Comparison of ENCODE assay signal across 32 cellular contexts in the genomic region with DNA sequence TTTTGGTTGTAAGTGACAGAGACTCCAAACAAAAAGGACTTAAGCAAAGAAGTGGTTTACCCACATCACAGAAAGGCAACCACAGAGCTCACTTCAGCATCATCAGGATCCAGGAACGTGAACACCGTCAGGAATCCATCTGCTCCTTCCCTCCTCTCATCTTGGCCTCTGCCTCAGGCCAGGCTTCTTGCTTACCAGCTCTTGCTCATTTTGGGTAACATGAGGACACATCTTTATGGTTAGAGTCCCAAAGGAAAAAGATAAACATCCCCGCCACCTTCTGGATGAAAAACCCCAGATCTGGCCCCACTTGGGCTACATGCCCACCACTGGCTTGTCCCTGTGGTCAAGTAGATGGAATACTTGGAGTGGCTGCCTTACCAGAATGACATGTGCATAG.
"Had no signal": no experiment of that assay in that cellular context is flagged by ENCODE, and none has a peak within 500 bp of the region (broad histone marks: within the 10 kb centered on the region; RNA-seq: fewer than 3 reads in every experiment).

No MANE protein-coding gene starts in this region.

- H3K27ac Mint-ChIP-seq: activated CD4-positive, alpha-beta T cell treated with anti-CD3 and anti-CD28 coated beads, Interleukin-2, amount 10 ng/mL, durations not matched to agents 24 days and 14 days; activated CD8-positive, alpha-beta T cell treated with anti-CD3 and anti-CD28 coated beads for 36 hours; activated naive CD4-positive, alpha-beta T cell treated with anti-CD3 and anti-CD28 coated beads for 36 hours; activated naive CD4-positive, alpha-beta T cell treated with anti-CD3 and anti-CD28 coated beads, Interleukin-2, amount 50 U/mL, for 72 hours; activated T-cell treated with anti-CD3 and anti-CD28 coated beads, Interleukin-2, amount 50 U/mL, for 72 hours; activated T-helper 2 cell treated with anti-CD3 and anti-CD28 coated beads, Interferon-gamma antibody, Interleukin-2, Interleukin-4, amounts not matched to agents 10 μg/mL and 5 μg/mL and 100 μg/mL, durations not matched to agents 14 hours and 24 hours and 36 hours had no signal

- H3K4me3 ChIP-seq: cardiac muscle cell, MG63 had no signal

- H3K9me3 Mint-ChIP-seq: activated CD8-positive, alpha-beta T cell treated with anti-CD3 and anti-CD28 coated beads for 36 hours; activated naive CD4-positive, alpha-beta T cell treated with anti-CD3 and anti-CD28 coated beads for 36 hours; activated T-cell treated with anti-CD3 and anti-CD28 coated beads, Interleukin-2, amount 50 U/mL, for 72 hours; central memory CD8-positive, alpha-beta T cell; T-cell had no signal

- H3K4me1 Mint-ChIP-seq: central memory CD8-positive, alpha-beta T cell had no signal

- H3K27me3 Mint-ChIP-seq: activated CD8-positive, alpha-beta T cell treated with anti-CD3 and anti-CD28 coated beads for 36 hours; T-cell had no signal

- ATAC-seq: activated CD8-positive, alpha-beta T cell treated with anti-CD3 and anti-CD28 coated beads for 36 hours; activated naive CD4-positive, alpha-beta T cell treated with anti-CD3 and anti-CD28 coated beads, Interleukin-2, amount 50 U/mL, for 72 hours; activated T-cell treated with anti-CD3 and anti-CD28 coated beads, Interleukin-2, amount 50 U/mL, for 72 hours; Panc1; SK-N-SH treated with all-trans-retinoic acid at 6 μM for 48 hours; T-cell had no signal

- H3K36me3 Mint-ChIP-seq: T-cell had no signal

- DNase-seq: activated CD4-positive, alpha-beta T cell treated with anti-CD3 and anti-CD28 coated beads, Interleukin-2, amount 10 ng/mL, durations not matched to agents 24 days and 14 days; activated CD4-positive, alpha-beta T cell treated with anti-CD3 and anti-CD28 coated beads, Interleukin-2, amount 50 U/mL, for 4 hours; activated CD8-positive, alpha-beta T cell treated with anti-CD3 and anti-CD28 coated beads for 36 hours; activated gamma-delta T cell treated with Interleukin-2 at 50 U/mL for 16 hours; activated naive CD4-positive, alpha-beta T cell treated with anti-CD3 and anti-CD28 coated beads for 36 hours; activated T-cell treated with anti-CD3 and anti-CD28 coated beads, Interleukin-2, amount 50 U/mL, for 1 hour; activated T-cell treated with anti-CD3 and anti-CD28 coated beads, Interleukin-2, amount 50 U/mL, for 72 hours; amniotic stem cell; aorta; Karpas-422; KBM-7; MG63; NCI-H1048; NCI-H1105 treated with DMSO at 0.1 percent for 48 hours; NCI-H1436; NCI-H1694; NCI-H1930; NCI-H2081 treated with DMSO at 0.1 percent for 48 hours; NCI-H226; NCI-H446 treated with DMSO at 0.1 percent for 48 hours; NCI-H524; NCI-H69; NCI-H82; RPMI8226; SIG-M5; T-cell had no signal

- H3K4me3 Mint-ChIP-seq: activated CD4-positive, alpha-beta T cell treated with anti-CD3 and anti-CD28 coated beads, Interleukin-2, amount 10 ng/mL, durations not matched to agents 24 days and 14 days; activated CD8-positive, alpha-beta T cell treated with anti-CD3 and anti-CD28 coated beads for 36 hours; activated naive CD4-positive, alpha-beta T cell treated with anti-CD3 and anti-CD28 coated beads for 36 hours; activated T-cell treated with anti-CD3 and anti-CD28 coated beads, Interleukin-2, amount 50 U/mL, for 72 hours; central memory CD8-positive, alpha-beta T cell; T-cell had no signal

- H3K27me3 ChIP-seq: cardiac muscle cell, MG63 had no signal

- H3K36me3 ChIP-seq: cardiac muscle cell, MG63 had no signal

- H3K27ac ChIP-seq: cardiac muscle cell had no signal

- H3K9me3 ChIP-seq: MG63 had no signal
